9 cellular contexts compared by ENCODE assay signal in the genomic region with DNA sequence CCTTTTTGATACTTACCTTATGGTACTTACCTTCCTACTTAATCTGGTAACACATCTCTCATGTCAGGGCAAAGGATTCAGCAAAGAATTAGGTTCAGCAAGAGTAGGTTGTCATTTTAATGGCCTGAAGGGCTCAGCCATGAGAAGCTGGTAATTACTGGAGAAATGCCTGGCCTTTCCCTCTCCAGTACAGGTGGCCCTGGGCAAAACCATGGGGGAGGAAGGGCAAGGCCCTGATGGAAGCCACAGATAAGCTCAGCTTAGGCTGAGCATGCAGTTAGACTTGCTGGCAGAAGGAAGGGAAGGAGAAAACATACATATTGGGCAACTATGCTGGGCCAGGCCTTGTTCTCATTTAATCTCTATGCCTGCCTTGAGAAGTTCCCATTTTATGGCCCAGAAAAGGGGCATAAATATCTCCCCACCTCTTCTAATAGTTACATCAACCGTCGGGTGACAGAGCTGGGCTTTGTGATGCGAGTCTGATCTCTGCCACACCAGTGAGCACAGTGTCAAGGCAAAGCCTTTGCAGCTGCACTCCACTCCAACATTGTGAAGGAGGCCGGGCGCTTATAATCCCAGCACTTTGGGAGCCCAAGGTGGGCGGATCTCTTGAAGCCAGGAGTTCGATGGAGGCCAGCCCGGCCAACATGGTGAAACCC. TPM values are rescaled to one million over a fixed set of nuclear protein-coding genes. Genes with fewer than 3 reads are reported as not detected.
DNase-seq lines count a peak whose midpoint lies in the region; ATAC-seq, FAIRE-seq and TF ChIP-seq lines count a peak whose summit lies in the region.
"Had no signal": no experiment of that assay in that cellular context is flagged by ENCODE, and none has a peak within 500 bp of the region (broad histone marks: within the 10 kb centered on the region; RNA-seq: fewer than 3 reads in every experiment).

No MANE protein-coding gene starts in this region.

- H3K9me3 ChIP-seq in HepG2 (ENCODE audit: low read length) (no peaks in the 10 kb centered on the region), left ventricle myocardium inferior (replicated peaks) (no peaks in the 10 kb centered on the region)

- H3K27ac ChIP-seq in 22Rv1 (peak overlapping the region; percentile 95), HL-60 (replicated peaks) (peak overlapping the region; percentile 80), HepG2 (ENCODE audit: extremely low read length, insufficient read depth, low read length) (no peak overlapping the region), left ventricle myocardium inferior (replicated peaks) (no peak overlapping the region)

- no peaks in the 10 kb centered on the region for H3K79me2 ChIP-seq in HepG2 (ENCODE audit: insufficient read depth, low read length)

- H3K4me1 ChIP-seq in HepG2 (ENCODE audit: insufficient read depth, low read length) = 0 out of 2 replicates have a peak, but pooled peaks cover 5% of the 10 kb centered on the region
- peaks cover 56% of the 10 kb centered on the region for H3K4me1 ChIP-seq in left ventricle myocardium inferior

- CTCF ChIA-PET in activated CD8-positive, alpha-beta T cell treated with anti-CD3 and anti-CD28 coated beads for 36 hours (lab: Charles Lee) = interaction anchor here (0.9 kb wide), 1 partner anchor 11 kb away, joined by 3 read pairs; no protein-coding TSS in a partner anchor
- CTCF ChIA-PET in HepG2 (lab: Yijun Ruan, JAX; ENCODE audit: low intra/inter-chr PET ratio, low total read pairs) = no interaction called here

- no peak for TF ChIP-seq EP300 in HepG2 (IDR thresholded peaks at IDR 0.05; ENCODE audit: low read depth in 2 of 2, low read length in 2 of 2)
- TF ChIP-seq EP300 in HepG2 (CRISPR knock-in tag; IDR thresholded peaks at IDR 0.05; ENCODE audit: borderline replicate concordance) = no peak

- H3K36me3 Mint-ChIP-seq in activated CD8-positive, alpha-beta T cell treated with anti-CD3 and anti-CD28 coated beads for 36 hours (ENCODE audit: low read depth) = peaks cover 9% of the 10 kb centered on the region
- H3K36me3 Mint-ChIP-seq: activated naive CD8-positive, alpha-beta T cell had no signal

- H3K27me3 ChIP-seq in HL-60 (ENCODE audit: insufficient read depth, poor library complexity, severe bottlenecking) = no peaks in the 10 kb centered on the region
- H3K27me3 ChIP-seq in HepG2 (ENCODE audit: control insufficient read depth in 1 of 2, insufficient read depth in 2 of 2, low read length in 2 of 2) = no peaks in the 10 kb centered on the region
- H3K27me3 ChIP-seq in left ventricle myocardium inferior (ENCODE audit: low read depth) = no peaks in the 10 kb centered on the region

- no peak for FAIRE-seq in HepG2 (lab: Jason Lieb, UNC)

- POLR2A ChIA-PET in activated CD8-positive, alpha-beta T cell treated with anti-CD3 and anti-CD28 coated beads for 36 hours (lab: Charles Lee) = interaction anchor here (0.6 to 2.5 kb wide), 3 partner anchors 12 to 88 kb away, joined by 3 to 15 read pairs (median 4); no protein-coding TSS in a partner anchor
- POLR2A ChIA-PET in HepG2 (lab: Yijun Ruan, JAX) = interaction anchor here (3.7 kb wide), 1 partner anchor 18 kb away, joined by 23 read pairs; the partner anchor contains the start of genes CYB5D2 and ZZEF1

- no peak for ATAC-seq in activated CD8-positive, alpha-beta T cell treated with anti-CD3 and anti-CD28 coated beads for 36 hours
- peak; percentile 14; the same call in 1 of the 3 replicates for ATAC-seq in HepG2
- ATAC-seq in HG03442 (IDR thresholded peaks at IDR 0.05; ENCODE audit: unreplicated experiment) = no peak

- BruUV-seq in HepG2 (replicated peaks; lab: Mats Ljungman, UMichigan) = no TSS peak

- H3K4me1 Mint-ChIP-seq in activated CD8-positive, alpha-beta T cell treated with anti-CD3 and anti-CD28 coated beads for 36 hours (ENCODE audit: low read depth) = no peaks in the 10 kb centered on the region

- H3K27me3 Mint-ChIP-seq in activated CD8-positive, alpha-beta T cell treated with anti-CD3 and anti-CD28 coated beads for 36 hours = no peaks in the 10 kb centered on the region
- H3K27me3 Mint-ChIP-seq: activated naive CD8-positive, alpha-beta T cell had no signal

- H3K4me2 ChIP-seq in HepG2 (ENCODE audit: low read depth, low read length) = no peak overlapping the region

- no peak for TF ChIP-seq POLR2A in HepG2 (IDR thresholded peaks at IDR 0.05; ENCODE audit: insufficient read depth in 1 of 2, low read depth in 2 of 2, low read length in 2 of 2)

- H2AFZ ChIP-seq in HepG2 (ENCODE audit: low read length) = no peak overlapping the region

- WGBS in HepG2 (ENCODE audit: low lambda C conversion rate) = 96% methylated on average over 8 of the region's 8 CpGs

- no peak overlapping the region for H3K4me3 Mint-ChIP-seq in activated CD8-positive, alpha-beta T cell treated with anti-CD3 and anti-CD28 coated beads for 36 hours
- H3K4me3 Mint-ChIP-seq: activated naive CD8-positive, alpha-beta T cell had no signal

- H3K36me3 ChIP-seq in HepG2 (replicated peaks in 1 of 2; ENCODE audit: control insufficient read depth in 1 of 2, insufficient read depth in 2 of 2, low read length in 2 of 2) (peaks cover 3 to 12% of the 10 kb centered on the region in 2 experiments; a peak in 4 of 5 replicates), left ventricle myocardium inferior (peaks cover 40% of the 10 kb centered on the region)

- no peaks in the 10 kb centered on the region for H4K20me1 ChIP-seq in HepG2 (ENCODE audit: insufficient read depth, low read length)

- in situ Hi-C loops in HepG2 (cut with HindIII; ENCODE audit: extremely low pct_ligation_motif_present, low pct_unique_long_range_greater_than_20kb) (no loop called here), GM13976 (cut with MboI; ENCODE audit: low sequenced_read_pairs, unreplicated experiment) (no loop called here)

- intact Hi-C loops in activated CD8-positive, alpha-beta T cell treated with anti-CD3 and anti-CD28 coated beads for 36 hours (cut with micrococcal nuclease) = no loop called here
- intact Hi-C loops in HepG2 (cut with micrococcal nuclease; ENCODE audit: unreplicated experiment) = no loop called here
- intact Hi-C loops in left ventricle myocardium inferior (cut with micrococcal nuclease) = no loop called here

- DNase-seq in HL-60 (ENCODE audit: low read depth in 1 of 2, low spot score in 1 of 2) = peak; percentile 65 to 76
- no peak for DNase-seq in activated CD8-positive, alpha-beta T cell treated with anti-CD3 and anti-CD28 coated beads for 36 hours
- DNase-seq in HepG2 (ENCODE audit: low spot score) = no peak
- DNase-seq in cortex of kidney (lab: John Stamatoyannopoulos, UW) = no peak
- DNase-seq in left ventricle myocardium inferior = no peak
- no peak for DNase-seq in GM13976 (ENCODE audit: low spot score)

- H3K9ac ChIP-seq in HepG2 (ENCODE audit: insufficient read depth, low read depth, low read length) = no peak overlapping the region

- TF ChIP-seq CTCF in 22Rv1 (IDR thresholded peaks at IDR 0.05) (no peak), HL-60 (IDR thresholded peaks at IDR 0.05; ENCODE audit: insufficient read depth, low read length) (no peak), HepG2 (CRISPR knock-in tag; IDR thresholded peaks at IDR 0.05) (no peak), left ventricle myocardium inferior (IDR thresholded peaks at IDR 0.05; ENCODE audit: borderline replicate concordance) (no peak), GM13976 (IDR thresholded peaks at IDR 0.05; ENCODE audit: borderline replicate concordance, control extremely low read depth, extremely low read depth, insufficient read depth, missing control alignments) (no peak)
- no peak for TF ChIP-seq CTCF in activated CD8-positive, alpha-beta T cell treated with anti-CD3 and anti-CD28 coated beads for 36 hours (IDR thresholded peaks at IDR 0.05)

- peak overlapping the region; percentile 25 for H3K27ac Mint-ChIP-seq in activated CD8-positive, alpha-beta T cell treated with anti-CD3 and anti-CD28 coated beads for 36 hours
- H3K27ac Mint-ChIP-seq: activated naive CD8-positive, alpha-beta T cell had no signal

- no peak for TF ChIP-seq RAD21 in HepG2 (CRISPR knock-in tag; IDR thresholded peaks at IDR 0.05)

- H3K4me3 ChIP-seq in HL-60 (replicated peaks; ENCODE audit: insufficient read depth, low read length) (no peak overlapping the region), HepG2 (replicated peaks in 1 of 3; ENCODE audit: insufficient read depth in 1 of 3, low read depth in 2 of 3, low read length in 3 of 3) (no peak overlapping the region), left ventricle myocardium inferior (no peak overlapping the region)

- no peaks in the 10 kb centered on the region for H3K9me3 Mint-ChIP-seq in activated CD8-positive, alpha-beta T cell treated with anti-CD3 and anti-CD28 coated beads for 36 hours

RNA-seq across cellular contexts. Expression of gene CYB5D2, which starts 18.7 kb away (rescaled TPM):
- total RNA-seq in activated CD8-positive, alpha-beta T cell treated with anti-CD3 and anti-CD28 coated beads for 36 hours = 1 to 10 TPM; 7.1 to 8.1 TPM
- 5.8 and 7.6 TPM in 2 replicates for total RNA-seq in HepG2 (2016; rRNA removed; fragmentation: Illumina TruSeq; extraction: Trizol)
- total RNA-seq in HepG2 (2016; cell fraction: cytosol; rRNA removed; fragmentation: Illumina TruSeq; extraction: Trizol; ENCODE audit: low read depth) = 12.7 and 15.9 TPM in 2 replicates
- total RNA-seq in HepG2 (2016; cell fraction: insoluble cytoplasmic fraction; rRNA removed; fragmentation: Illumina TruSeq; extraction: Trizol) = 7.0 and 8.3 TPM in 2 replicates
- 5.7 and 7.6 TPM in 2 replicates for total RNA-seq in HepG2 (2016; cell fraction: membrane; rRNA removed; fragmentation: Illumina TruSeq; extraction: Trizol)
- 4.0 and 5.4 TPM in 2 replicates for total RNA-seq in HepG2 (2016; cell fraction: nucleus; rRNA removed; fragmentation: Illumina TruSeq; extraction: Trizol)
- polyA plus RNA-seq in HepG2 (2011; rRNA removed) = 9.6 and 12.2 TPM in 2 replicates
- 12.1 and 14.6 TPM in 2 replicates for polyA plus RNA-seq in HepG2 (2011; cell fraction: cytosol; rRNA removed)
- polyA plus RNA-seq in HepG2 (2011; cell fraction: nucleus; rRNA removed) = 9.1 and 11.2 TPM in 2 replicates
- 6.8 and 7.4 TPM in 2 replicates for polyA plus RNA-seq in HepG2 (2012)
- 7.9 and 8.9 TPM in 2 replicates for polyA plus RNA-seq in HepG2 (2016; cell fraction: cytosol; fragmentation: Illumina TruSeq; extraction: Trizol; ENCODE audit: low read depth)
- 7.6 and 7.9 TPM in 2 replicates for polyA plus RNA-seq in HepG2 (2016; cell fraction: insoluble cytoplasmic fraction; fragmentation: Illumina TruSeq; extraction: Trizol; ENCODE audit: low read depth)
- 3.4 and 5.5 TPM in 2 replicates for polyA plus RNA-seq in HepG2 (2016; cell fraction: membrane; fragmentation: Illumina TruSeq; extraction: Trizol; ENCODE audit: low read depth)
- polyA plus RNA-seq in HepG2 (2016; cell fraction: nucleus; fragmentation: Illumina TruSeq; extraction: Trizol; ENCODE audit: insufficient read depth, low read depth) = 8.6 TPM in 2 replicates
- polyA minus RNA-seq in HepG2 (2011; rRNA and poly(A)+ RNA removed; ENCODE audit: low replicate concordance) = 13.0 and 24.6 TPM in 2 replicates
- 3.0 and 5.1 TPM in 2 replicates for polyA minus RNA-seq in HepG2 (2011; cell fraction: cytosol; rRNA and poly(A)+ RNA removed)
- 3.9 and 4.4 TPM in 2 replicates for polyA minus RNA-seq in HepG2 (2011; cell fraction: nucleus; rRNA and poly(A)+ RNA removed)
- 6.7 TPM for total RNA-seq in left ventricle myocardium inferior

RNA-seq across cellular contexts. Expression of gene ZZEF1, which starts 18.9 kb away (rescaled TPM):
- total RNA-seq in activated CD8-positive, alpha-beta T cell treated with anti-CD3 and anti-CD28 coated beads for 36 hours = 10 to 100 TPM; 28.1 to 30.6 TPM
- total RNA-seq in HepG2 (2016; rRNA removed; fragmentation: Illumina TruSeq; extraction: Trizol) = 8.7 and 10.2 TPM in 2 replicates
- total RNA-seq in HepG2 (2016; cell fraction: cytosol; rRNA removed; fragmentation: Illumina TruSeq; extraction: Trizol; ENCODE audit: low read depth) = 11.2 and 16.0 TPM in 2 replicates
- 7.8 and 8.6 TPM in 2 replicates for total RNA-seq in HepG2 (2016; cell fraction: insoluble cytoplasmic fraction; rRNA removed; fragmentation: Illumina TruSeq; extraction: Trizol)
- total RNA-seq in HepG2 (2016; cell fraction: membrane; rRNA removed; fragmentation: Illumina TruSeq; extraction: Trizol) = 4.6 and 5.0 TPM in 2 replicates
- total RNA-seq in HepG2 (2016; cell fraction: nucleus; rRNA removed; fragmentation: Illumina TruSeq; extraction: Trizol) = 15.4 and 17.3 TPM in 2 replicates
- polyA plus RNA-seq in HepG2 (2011; rRNA removed) = 7.7 and 7.9 TPM in 2 replicates
- polyA plus RNA-seq in HepG2 (2011; cell fraction: cytosol; rRNA removed) = 4.0 and 5.2 TPM in 2 replicates
- polyA plus RNA-seq in HepG2 (2011; cell fraction: nucleus; rRNA removed) = 20.2 and 21.4 TPM in 2 replicates
- polyA plus RNA-seq in HepG2 (2012) = 6.9 and 7.9 TPM in 2 replicates
- 0.45 and 0.49 TPM in 2 replicates for polyA plus RNA-seq in HepG2 (2016; cell fraction: cytosol; fragmentation: Illumina TruSeq; extraction: Trizol; ENCODE audit: low read depth)
- 3.4 and 5.0 TPM in 2 replicates for polyA plus RNA-seq in HepG2 (2016; cell fraction: insoluble cytoplasmic fraction; fragmentation: Illumina TruSeq; extraction: Trizol; ENCODE audit: low read depth)
- 0.88 and 0.91 TPM in 2 replicates for polyA plus RNA-seq in HepG2 (2016; cell fraction: membrane; fragmentation: Illumina TruSeq; extraction: Trizol; ENCODE audit: low read depth)
- polyA plus RNA-seq in HepG2 (2016; cell fraction: nucleus; fragmentation: Illumina TruSeq; extraction: Trizol; ENCODE audit: insufficient read depth, low read depth) = 18.8 and 20.1 TPM in 2 replicates
- 37.0 and 76.8 TPM in 2 replicates for polyA minus RNA-seq in HepG2 (2011; rRNA and poly(A)+ RNA removed; ENCODE audit: low replicate concordance)
- 9.7 and 11.1 TPM in 2 replicates for polyA minus RNA-seq in HepG2 (2011; cell fraction: cytosol; rRNA and poly(A)+ RNA removed)
- polyA minus RNA-seq in HepG2 (2011; cell fraction: nucleus; rRNA and poly(A)+ RNA removed) = 41.5 and 44.0 TPM in 2 replicates
- 29.9 TPM for total RNA-seq in left ventricle myocardium inferior

Comparison
In these comparisons a context has a peak if more than half of its experiments do, and no peak if none do; other contexts are left out.
1. H3K27ac ChIP-seq: peak in 22Rv1 (single experiment) and HL-60 (single experiment); none in HepG2 (single experiment) and left ventricle myocardium inferior (single experiment).
2. DNase-seq: peak in HL-60 (2 of 2); none in activated CD8-positive, alpha-beta T cell treated with anti-CD3 and anti-CD28 coated beads for 36 hours (single experiment), HepG2 (single experiment), cortex of kidney (single experiment), left ventricle myocardium inferior (single experiment) and GM13976 (single experiment).